In the genomic region with DNA sequence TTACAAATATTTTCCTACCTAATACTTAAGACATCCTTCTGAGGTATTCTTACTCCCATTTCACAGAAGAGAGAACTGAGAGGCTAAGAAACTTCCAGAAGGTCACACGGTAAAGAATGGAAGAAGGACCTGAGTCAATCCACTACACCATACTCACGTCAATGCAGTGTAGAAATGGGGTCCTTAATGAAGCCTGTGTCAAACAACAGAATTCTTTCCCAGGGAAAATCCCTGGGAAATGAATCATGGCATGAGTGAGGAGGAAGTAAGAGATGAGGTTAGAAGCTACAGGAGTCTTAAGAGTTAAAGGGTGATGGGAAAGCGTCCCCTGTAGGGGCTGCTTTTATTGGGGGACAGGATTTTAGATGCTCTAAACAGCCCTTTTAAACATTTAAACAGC, we compare ENCODE assay signal across 19 cellular contexts.
DNase-seq lines count a peak whose midpoint lies in the region; ATAC-seq, FAIRE-seq and TF ChIP-seq lines count a peak whose summit lies in the region.
"Had no signal": no experiment of that assay in that cellular context is flagged by ENCODE, and none has a peak within 500 bp of the region (broad histone marks: within the 10 kb centered on the region; RNA-seq: fewer than 3 reads in every experiment).

No MANE protein-coding gene starts in this region.

- H3K4me1 ChIP-seq in mammary epithelial cell (ENCODE audit: insufficient read depth, low read length) (peaks cover 19% of the 10 kb centered on the region), breast epithelium (no peaks in the 10 kb centered on the region), OCI-LY7 (ENCODE audit: insufficient read depth, low read length, poor library complexity, severe bottlenecking) (no peaks in the 10 kb centered on the region)
- H3K4me1 ChIP-seq: Caco-2 had no signal

- dilution Hi-C loops in mammary epithelial cell (cut with HindIII; ENCODE audit: low sequenced_read_pairs): no loop called here

- TF ChIP-seq CTCF in mammary epithelial cell (conservative IDR thresholded peaks at IDR 0.05 in 1 of 2, IDR thresholded peaks at IDR 0.05 in 1 of 2; ENCODE audit: extremely low read depth in 1 of 2, insufficient read depth in 1 of 2, low read depth in 1 of 2, low read length in 2 of 2): no peak
- no peak for TF ChIP-seq CTCF in breast epithelium (IDR thresholded peaks at IDR 0.05)
- TF ChIP-seq CTCF in OCI-LY7 (conservative IDR thresholded peaks at IDR 0.05; ENCODE audit: low read length): no peak

- no peak for FAIRE-seq in RCC 7860 (lab: Jason Lieb, UNC)
- FAIRE-seq: GM12892, HTR-8/SVneo had no signal

- intact Hi-C loops in mammary epithelial cell (cut with micrococcal nuclease): no loop called here
- intact Hi-C loops in breast epithelium (cut with DNase I; ENCODE audit: low total_unique reads): no loop called here
- intact Hi-C loops in OCI-LY7 (cut with micrococcal nuclease; ENCODE audit: unreplicated experiment): loop anchor here (10.0 kb wide), 1 partner anchor 62 kb away; no protein-coding TSS in a partner anchor

- H3K36me3 ChIP-seq in mammary epithelial cell (ENCODE audit: insufficient read depth, low read length) (no peaks in the 10 kb centered on the region), breast epithelium (no peaks in the 10 kb centered on the region), OCI-LY7 (ENCODE audit: insufficient read depth, low read length) (peaks cover 85% of the 10 kb centered on the region)
- H3K36me3 ChIP-seq: SJCRH30 had no signal

- no peaks in the 10 kb centered on the region for H3K79me2 ChIP-seq in mammary epithelial cell (ENCODE audit: insufficient read depth, low read length)
- H3K79me2 ChIP-seq in OCI-LY7 (ENCODE audit: insufficient read depth, low read depth, low read length): no peaks in the 10 kb centered on the region

- peak; percentile 20 for DNase-seq in mammary epithelial cell
- no peak for DNase-seq in breast epithelium (ENCODE audit: low spot score in 2 of 2)
- peak; percentile 10 for DNase-seq in RCC 7860 (ENCODE audit: low spot score)
- peak; percentile 69 for DNase-seq in dermis blood vessel endothelial cell
- peak; percentile 7 for DNase-seq in renal cortical epithelial cell (ENCODE audit: low read depth)
- no peak for DNase-seq in mesenteric fat pad (ENCODE audit: low spot score)
- DNase-seq in OCI-LY7 (ENCODE audit: low spot score): no peak
- DNase-seq: 8988T; Caco-2; CD4-positive, alpha-beta T cell; NCI-H1105; NCI-H1694; NCI-H2081 treated with DMSO at 0.1 percent for 48 hours; SJCRH30 had no signal

- WGBS in mammary epithelial cell (ENCODE audit: low coverage, missing lambda C conversion rate): 94% methylated on average over 3 of the region's 3 CpGs

- no peaks in the 10 kb centered on the region for H4K20me1 ChIP-seq in mammary epithelial cell (ENCODE audit: insufficient read depth, low read length)
- no peaks in the 10 kb centered on the region for H4K20me1 ChIP-seq in OCI-LY7 (ENCODE audit: insufficient read depth, low read length)

- H2AFZ ChIP-seq in mammary epithelial cell (ENCODE audit: low read depth, low read length) (no peak overlapping the region), OCI-LY7 (ENCODE audit: low read length) (no peak overlapping the region)

- BruUV-seq in mammary epithelial cell (replicated peaks; lab: Mats Ljungman, UMichigan): no TSS peak
- no TSS peak for BruUV-seq in OCI-LY7 (replicated peaks; lab: Mats Ljungman, UMichigan)

- no peak overlapping the region for H3K27ac ChIP-seq in mammary epithelial cell (ENCODE audit: insufficient read depth, low read depth, low read length)
- no peak overlapping the region for H3K27ac ChIP-seq in breast epithelium
- no peak overlapping the region for H3K27ac ChIP-seq in OCI-LY7 (ENCODE audit: low read depth, low read length, poor library complexity, severe bottlenecking)
- H3K27ac ChIP-seq: HL-60, SJCRH30 had no signal

- H3K9me2 ChIP-seq in OCI-LY7 (ENCODE audit: insufficient read depth, low read length): no peaks in the 10 kb centered on the region

- H3K9ac ChIP-seq in mammary epithelial cell (ENCODE audit: insufficient read depth, low read length): no peak overlapping the region

- in situ Hi-C loops in mammary epithelial cell (cut with MboI; ENCODE audit: low sequenced_read_pairs in 2 of 2): no loop called here

- CTCF ChIA-PET in mammary epithelial cell (lab: Charles Lee; ENCODE audit: low non-redundant PET): no interaction called here
- CTCF ChIA-PET in OCI-LY7 (lab: Charles Lee; ENCODE audit: unreplicated experiment): no interaction called here

- POLR2A ChIA-PET in OCI-LY7 (lab: Charles Lee): interaction anchor here (0.7 kb wide), 2 partner anchors 45 to 147 kb away, joined by 3 to 7 read pairs; no protein-coding TSS in a partner anchor

- H3K4me3 ChIP-seq in mammary epithelial cell (replicated peaks in 1 of 3; ENCODE audit: insufficient read depth in 1 of 3, low read depth in 2 of 3, low read length in 3 of 3): no peak overlapping the region
- H3K4me3 ChIP-seq in breast epithelium: no peak overlapping the region
- no peak overlapping the region for H3K4me3 ChIP-seq in OCI-LY7 (ENCODE audit: low read depth, low read length, poor library complexity, severe bottlenecking)
- H3K4me3 ChIP-seq: SJCRH30 had no signal

- no peak overlapping the region for H3K4me2 ChIP-seq in mammary epithelial cell (ENCODE audit: insufficient read depth, low read depth, low read length)
- H3K4me2 ChIP-seq in OCI-LY7 (ENCODE audit: low read length): no peak overlapping the region

- no peak for TF ChIP-seq POLR2A in breast epithelium (IDR thresholded peaks at IDR 0.05)

- H3K9me3 ChIP-seq in mammary epithelial cell (replicated peaks; ENCODE audit: insufficient read depth, low read length) (no peaks in the 10 kb centered on the region), breast epithelium (no peaks in the 10 kb centered on the region), OCI-LY7 (ENCODE audit: low read length) (no peaks in the 10 kb centered on the region)
- H3K9me3 ChIP-seq: Caco-2, SJCRH30 had no signal

- no peak for ATAC-seq in HG03571 (IDR thresholded peaks at IDR 0.05; ENCODE audit: unreplicated experiment)
- ATAC-seq: PC-3 had no signal

- H3K27me3 ChIP-seq in mammary epithelial cell (ENCODE audit: insufficient read depth, low read length): no peaks in the 10 kb centered on the region
- no peaks in the 10 kb centered on the region for H3K27me3 ChIP-seq in breast epithelium
- H3K27me3 ChIP-seq: SJCRH30 had no signal

Comparison
In these comparisons a context has a peak if more than half of its experiments do, and no peak if none do; other contexts are left out.
1. DNase-seq: peak in mammary epithelial cell (single experiment), RCC 7860 (single experiment), dermis blood vessel endothelial cell (single experiment) and renal cortical epithelial cell (single experiment); none in breast epithelium (0 of 2), mesenteric fat pad (single experiment) and OCI-LY7 (single experiment).